ENCODE assay signal across 8 cellular contexts in genomic region chr1:244651956-244652698, GRCh38. TPM values are rescaled to one million over a fixed set of nuclear protein-coding genes. Genes with fewer than 3 reads are reported as not detected.
DNase-seq lines count a peak whose midpoint lies in the region; ATAC-seq and TF ChIP-seq lines count a peak whose summit lies in the region.

No MANE protein-coding gene starts in this region.

- H3K4me3 ChIP-seq in AG04449 (ENCODE audit: low read depth, low read length) (peak overlapping the region; percentile 72), KMS-11 (IDR thresholded peaks at IDR 0.05; ENCODE audit: insufficient read depth, low read depth, low read length) (peak overlapping the region; percentile 67), colonic mucosa (peak overlapping the region; percentile 34)
- H3K4me3 ChIP-seq in naive thymus-derived CD4-positive, alpha-beta T cell (ENCODE audit: low read length), result peak overlapping the region; percentile 53

- H3K4me2 ChIP-seq in KMS-11, result peak overlapping the region; percentile 63

- CTCF ChIA-PET in AG04449 (lab: Yijun Ruan, JAX), result interaction anchor here (0.7 to 3.9 kb wide), 7 partner anchors 12 to 145 kb away, joined by 3 to 20 read pairs (median 4); no protein-coding TSS in a partner anchor
- CTCF ChIA-PET in naive thymus-derived CD4-positive, alpha-beta T cell (lab: Charles Lee), result interaction anchor here (1.0 to 1.4 kb wide), 4 partner anchors 48 to 210 kb away, joined by 3 to 7 read pairs (median 3); no protein-coding TSS in a partner anchor

- peaks cover 2% of the 10 kb centered on the region; the same call in 1 of the 2 replicates for H3K36me3 ChIP-seq in KMS-11 (ENCODE audit: insufficient read depth)
- H3K36me3 ChIP-seq in colonic mucosa, result no peaks in the 10 kb centered on the region
- no peaks in the 10 kb centered on the region for H3K36me3 ChIP-seq in naive thymus-derived CD4-positive, alpha-beta T cell (ENCODE audit: control insufficient read depth in 2 of 3, insufficient read depth in 3 of 3, low read length in 3 of 3)

- TF ChIP-seq CTCF in AG04449 (IDR thresholded peaks at IDR 0.05; ENCODE audit: insufficient read depth, low read length, missing control alignments), result no peak
- no peak for TF ChIP-seq CTCF in KMS-11 (conservative IDR thresholded peaks at IDR 0.05; ENCODE audit: low read depth, low read length)
- no peak for TF ChIP-seq CTCF in colonic mucosa (IDR thresholded peaks at IDR 0.05)

- H3K79me2 ChIP-seq in KMS-11 (ENCODE audit: insufficient read depth, low read depth), result peaks cover 39% of the 10 kb centered on the region

- peaks cover 12 to 26% (median 14%) of the 10 kb centered on the region in 7 donors for H3K4me1 Mint-ChIP-seq in naive thymus-derived CD4-positive, alpha-beta T cell

- no peaks in the 10 kb centered on the region for H4K20me1 ChIP-seq in KMS-11 (ENCODE audit: insufficient read depth)

- POLR2A ChIA-PET in AG04449 (lab: Yijun Ruan, JAX), result no interaction called here
- POLR2A ChIA-PET in naive thymus-derived CD4-positive, alpha-beta T cell (lab: Charles Lee), result interaction anchor here (0.6 to 4.0 kb wide), 10 partner anchors 183 to 1678 kb away, joined by 3 to 43 read pairs (median 6); partner anchors contain the start of genes ADSS2, CATSPERE, COX20 and HNRNPU

- H3K9me3 ChIP-seq in colonic mucosa, result no peaks in the 10 kb centered on the region
- no peaks in the 10 kb centered on the region for H3K9me3 ChIP-seq in naive thymus-derived CD4-positive, alpha-beta T cell (ENCODE audit: control insufficient read depth in 2 of 3, low read length in 3 of 3)

- H3K9ac ChIP-seq in KMS-11 (peak overlapping the region; percentile 79; the same call in 1 of the 2 replicates), colonic mucosa (ENCODE audit: low read depth in 2 of 2, low read length in 2 of 2) (peak overlapping the region in 1 of 2 donors; percentile 42)

- no peaks in the 10 kb centered on the region for H3K9me3 Mint-ChIP-seq in naive thymus-derived CD4-positive, alpha-beta T cell

- H3K27ac ChIP-seq in KMS-11 (peak overlapping the region; percentile 6; the same call in 1 of the 2 replicates), colonic mucosa (peak overlapping the region; percentile 88)
- peak overlapping the region; percentile 87 for H3K27ac ChIP-seq in naive thymus-derived CD4-positive, alpha-beta T cell (ENCODE audit: low read depth, low read length)

- DNase-seq in AG04449 (ENCODE audit: low read depth, low spot score) (no peak), colonic mucosa (no peak), GM19240 (ENCODE audit: insufficient read length, low spot score) (no peak), SW 1271 (lab: John Stamatoyannopoulos, UW) (no peak), SHP77 (lab: John Stamatoyannopoulos, UW) (no peak)
- peak in 2 of 9 donors; percentile 1 to 4 for DNase-seq in naive thymus-derived CD4-positive, alpha-beta T cell

- no peaks in the 10 kb centered on the region for H3K27me3 Mint-ChIP-seq in naive thymus-derived CD4-positive, alpha-beta T cell

- intact Hi-C loops in colonic mucosa (cut with DNase I), result loop anchor here (5.0 kb wide), 1 partner anchor 200 kb away; the partner anchor contains the start of gene ADSS2
- intact Hi-C loops in naive thymus-derived CD4-positive, alpha-beta T cell (cut with micrococcal nuclease), result loop anchor here (1.0 to 10.0 kb wide), 21 partner anchors 52 to 1914 kb away; partner anchors contain the start of genes COX20 (in 2 of the 2), HNRNPU (in 2 of the 2), CATSPERE (in 1 of the 2) and CEP170 (in 1 of the 2)

- peak overlapping the region; percentile 81 to 96 (median 90) for H3K27ac Mint-ChIP-seq in naive thymus-derived CD4-positive, alpha-beta T cell

- peaks cover 0 to 3% (median 2%) of the 10 kb centered on the region in 5 donors for H3K36me3 Mint-ChIP-seq in naive thymus-derived CD4-positive, alpha-beta T cell

- ATAC-seq in naive thymus-derived CD4-positive, alpha-beta T cell, result no peak
- no peak for ATAC-seq in GM19324 (IDR thresholded peaks at IDR 0.05; ENCODE audit: low FRiP score, unreplicated experiment)

- peaks cover 19% of the 10 kb centered on the region for H3K4me1 ChIP-seq in KMS-11 (ENCODE audit: low read depth, poor library complexity, severe bottlenecking)
- peaks cover 7% of the 10 kb centered on the region for H3K4me1 ChIP-seq in colonic mucosa
- peaks cover 19 to 24% of the 10 kb centered on the region in 2 donors for H3K4me1 ChIP-seq in naive thymus-derived CD4-positive, alpha-beta T cell (ENCODE audit: control insufficient read depth in 2 of 2, insufficient read depth in 2 of 2, low read length in 2 of 2)

- H3K27me3 ChIP-seq in KMS-11 (ENCODE audit: insufficient read depth, low read depth), result no peaks in the 10 kb centered on the region
- no peaks in the 10 kb centered on the region for H3K27me3 ChIP-seq in colonic mucosa
- H3K27me3 ChIP-seq in naive thymus-derived CD4-positive, alpha-beta T cell (ENCODE audit: control insufficient read depth in 2 of 2, insufficient read depth in 2 of 2, low read length in 2 of 2), result no peaks in the 10 kb centered on the region

- peak overlapping the region in 9 of 10 donors; percentile 83 to 91 (median 88) for H3K4me3 Mint-ChIP-seq in naive thymus-derived CD4-positive, alpha-beta T cell

- H2AFZ ChIP-seq in KMS-11 (ENCODE audit: low read depth), result peak overlapping the region; percentile 96

RNA-seq across cellular contexts. Expression of gene DESI2, which starts 0.8 kb away (rescaled TPM):
- 10 to 100 TPM; 34.5 to 57.4 TPM for total RNA-seq in colonic mucosa
- 10 to 100 TPM; 13.0 to 23.4 (median 17.6) TPM for total RNA-seq in naive thymus-derived CD4-positive, alpha-beta T cell
- polyA plus RNA-seq in naive thymus-derived CD4-positive, alpha-beta T cell, result 10 to 100 TPM in 1 of 2 donors, 1 to 10 TPM in 1; 10.0 to 12.3 TPM

Comparison
In these comparisons a context has a peak if more than half of its experiments do, and no peak if none do; other contexts are left out.
1. H3K27ac ChIP-seq: peak in every context shown above with its lines; median percentile 88 in colonic mucosa; 87 in naive thymus-derived CD4-positive, alpha-beta T cell; 6 in KMS-11.